14 cellular contexts compared by ENCODE assay signal in genomic region chr16:54503011-54503410, GRCh38.
DNase-seq lines count a peak whose midpoint lies in the region; ATAC-seq and TF ChIP-seq lines count a peak whose summit lies in the region.
"Had no signal": no experiment of that assay in that cellular context is flagged by ENCODE, and none has a peak within 500 bp of the region (broad histone marks: within the 10 kb centered on the region; RNA-seq: fewer than 3 reads in every experiment).

No MANE protein-coding gene starts in this region.

- no TSS peak for BruUV-seq in Calu3 (replicated peaks; lab: Mats Ljungman, UMichigan)

- no peaks in the 10 kb centered on the region for H3K27me3 ChIP-seq in heart right ventricle
- no peaks in the 10 kb centered on the region for H3K27me3 ChIP-seq in suprapubic skin

- H3K36me3 ChIP-seq in HEK293 (ENCODE audit: control insufficient read depth in 2 of 2, insufficient read depth in 1 of 2, low read length in 2 of 2) = no peaks in the 10 kb centered on the region
- H3K36me3 ChIP-seq in heart right ventricle = no peaks in the 10 kb centered on the region
- H3K36me3 ChIP-seq in suprapubic skin = no peaks in the 10 kb centered on the region

- H3K4me3 ChIP-seq in HEK293 (ENCODE audit: low read depth, low read length) (no peak overlapping the region), heart right ventricle (no peak overlapping the region), suprapubic skin (no peak overlapping the region)
- H3K4me3 ChIP-seq: GM12878 had no signal

- H3K27me3 Mint-ChIP-seq in Calu3 (ENCODE audit: unreplicated experiment) = peaks cover 56% of the 10 kb centered on the region

- POLR2A ChIA-PET in HEK293 (lab: Yijun Ruan, JAX) = no interaction called here

- H3K4me1 ChIP-seq in HEK293 (ENCODE audit: control insufficient read depth, insufficient read depth, low read length) (peaks cover 20% of the 10 kb centered on the region), heart right ventricle (peaks cover 8 to 67% (median 47%) of the 10 kb centered on the region in 9 donors), suprapubic skin (peaks cover 12% of the 10 kb centered on the region)

- no peak overlapping the region for H3K27ac Mint-ChIP-seq in Calu3 (ENCODE audit: unreplicated experiment)
- H3K27ac Mint-ChIP-seq: activated naive CD8-positive, alpha-beta T cell treated with anti-CD3 and anti-CD28 coated beads, Interleukin-2, amount 10 ng/mL, durations not matched to agents 7 days and 5 days; CD14-positive monocyte; effector memory CD8-positive, alpha-beta T cell; H9; natural killer cell treated with Interleukin-12 subunit alpha and Interleukin-12 subunit beta and Interleukin-15 and Interleukin-18, amount 100 ng/mL, for 72 hours had no signal

- ATAC-seq in heart right ventricle (peak; percentile 72 to 97 (median 88)), HG02798 (IDR thresholded peaks at IDR 0.05; ENCODE audit: poor library complexity, unreplicated experiment) (no peak)
- ATAC-seq: effector memory CD8-positive, alpha-beta T cell; GM12878; natural killer cell treated with Interleukin-12 subunit alpha and Interleukin-12 subunit beta and Interleukin-15 and Interleukin-18, amount 100 ng/mL, for 72 hours had no signal

- no peak overlapping the region for H3K27ac ChIP-seq in HEK293 (ENCODE audit: extremely low read depth, low read depth, low read length)
- peak overlapping the region; percentile 3 to 81 (median 63) for H3K27ac ChIP-seq in heart right ventricle
- peak overlapping the region; percentile 36 for H3K27ac ChIP-seq in suprapubic skin

- H3K9me3 ChIP-seq in HEK293 (ENCODE audit: control insufficient read depth, insufficient read depth, low read depth, low read length) (no peaks in the 10 kb centered on the region), heart right ventricle (peaks cover 0 to 11% (median 6%) of the 10 kb centered on the region in 11 donors), suprapubic skin (no peaks in the 10 kb centered on the region)

- CTCF ChIA-PET in HEK293 (lab: Yijun Ruan, JAX) (interaction anchor here (0.7 to 0.8 kb wide), 2 partner anchors 171 to 954 kb away, joined by 3 to 4 read pairs; no protein-coding TSS in a partner anchor), Calu3 (lab: Charles Lee) (no interaction called here)

- no peaks in the 10 kb centered on the region for H3K36me3 Mint-ChIP-seq in Calu3 (ENCODE audit: insufficient read depth, unreplicated experiment)
- H3K36me3 Mint-ChIP-seq: activated naive CD8-positive, alpha-beta T cell treated with anti-CD3 and anti-CD28 coated beads, Interleukin-2, amount 10 ng/mL, durations not matched to agents 7 days and 5 days; CD14-positive monocyte; natural killer cell treated with Interleukin-12 subunit alpha and Interleukin-12 subunit beta and Interleukin-15 and Interleukin-18, amount 100 ng/mL, for 72 hours had no signal

- TF ChIP-seq CTCF in HEK293 (tag by site-specific recombination; IDR thresholded peaks at IDR 0.05) = no peak
- TF ChIP-seq CTCF in heart right ventricle (IDR thresholded peaks at IDR 0.05) = no peak
- no peak for TF ChIP-seq CTCF in suprapubic skin (IDR thresholded peaks at IDR 0.05)
- no peak for TF ChIP-seq CTCF in Calu3 (IDR thresholded peaks at IDR 0.05; ENCODE audit: unreplicated experiment)

- no peaks in the 10 kb centered on the region for H3K4me1 Mint-ChIP-seq in Calu3 (ENCODE audit: low read depth, unreplicated experiment)
- H3K4me1 Mint-ChIP-seq: activated naive CD8-positive, alpha-beta T cell treated with anti-CD3 and anti-CD28 coated beads, Interleukin-2, amount 10 ng/mL, durations not matched to agents 7 days and 5 days; CD14-positive monocyte had no signal

- H3K4me3 Mint-ChIP-seq in Calu3 (ENCODE audit: low read depth, unreplicated experiment) = no peak overlapping the region
- H3K4me3 Mint-ChIP-seq: activated naive CD8-positive, alpha-beta T cell treated with anti-CD3 and anti-CD28 coated beads, Interleukin-2, amount 10 ng/mL, durations not matched to agents 7 days and 5 days; CD14-positive monocyte; effector memory CD8-positive, alpha-beta T cell; H9; natural killer cell treated with Interleukin-12 subunit alpha and Interleukin-12 subunit beta and Interleukin-15 and Interleukin-18, amount 100 ng/mL, for 72 hours had no signal

- no peak for TF ChIP-seq POLR2A in suprapubic skin (IDR thresholded peaks at IDR 0.05)

- H3K9me3 Mint-ChIP-seq in Calu3 (ENCODE audit: low read depth, unreplicated experiment) = no peaks in the 10 kb centered on the region
- H3K9me3 Mint-ChIP-seq: natural killer cell treated with Interleukin-12 subunit alpha and Interleukin-12 subunit beta and Interleukin-15 and Interleukin-18, amount 100 ng/mL, for 72 hours had no signal

- intact Hi-C loops in heart right ventricle (cut with DNase I) (loop anchor here in 7 of 10 donors (2.0 to 10.0 kb wide), 13 partner anchors 14 to 424 kb away; partner anchors contain the start of gene IRX3 (in 5 of the 7)), Calu3 (cut with micrococcal nuclease; ENCODE audit: unreplicated experiment) (no loop called here)

- 34 to 45% methylated on average over 6 of the region's 6 CpGs for WGBS in heart right ventricle, 2 donors
- WGBS in suprapubic skin = 33% methylated on average over 4 of the region's 6 CpGs

- TF ChIP-seq EP300 in suprapubic skin (IDR thresholded peaks at IDR 0.05) = no peak

- peak; percentile 84 for DNase-seq in NCI-H82 (lab: John Stamatoyannopoulos, UW)
- DNase-seq in heart right ventricle = peak; percentile 71 to 75
- peak in 1 of 2 donors; percentile 72 for DNase-seq in suprapubic skin (ENCODE audit: low spot score in 2 of 2)
- DNase-seq in cerebellar nuclear complex (lab: John Stamatoyannopoulos, UW) = no peak
- no peak for DNase-seq in Calu3
- DNase-seq: activated naive CD8-positive, alpha-beta T cell treated with anti-CD3 and anti-CD28 coated beads, Interleukin-2, amount 10 ng/mL, durations not matched to agents 7 days and 5 days; activated T-cell treated with anti-CD3 and anti-CD28 coated beads, Interleukin-2, amount 50 U/mL, for 1 hour; effector memory CD8-positive, alpha-beta T cell; H9 had no signal

TF ChIP-seq in HEK293, 187 proteins besides CTCF, POLR2A, EP300 and RAD21:
- TF ChIP-seq ZNF544 (tag by site-specific recombination; IDR thresholded peaks at IDR 0.05) = no peak
- peak; percentile 91 for TF ChIP-seq KLF1 (tag by site-specific recombination; IDR thresholded peaks at IDR 0.05)

Comparison
In these comparisons a context has a peak if more than half of its experiments do, and no peak if none do; other contexts are left out.
1. DNase-seq: peak in NCI-H82 (single experiment) and heart right ventricle (2 of 2); none in cerebellar nuclear complex (0 of 2) and Calu3 (single experiment).